In the genomic region with DNA sequence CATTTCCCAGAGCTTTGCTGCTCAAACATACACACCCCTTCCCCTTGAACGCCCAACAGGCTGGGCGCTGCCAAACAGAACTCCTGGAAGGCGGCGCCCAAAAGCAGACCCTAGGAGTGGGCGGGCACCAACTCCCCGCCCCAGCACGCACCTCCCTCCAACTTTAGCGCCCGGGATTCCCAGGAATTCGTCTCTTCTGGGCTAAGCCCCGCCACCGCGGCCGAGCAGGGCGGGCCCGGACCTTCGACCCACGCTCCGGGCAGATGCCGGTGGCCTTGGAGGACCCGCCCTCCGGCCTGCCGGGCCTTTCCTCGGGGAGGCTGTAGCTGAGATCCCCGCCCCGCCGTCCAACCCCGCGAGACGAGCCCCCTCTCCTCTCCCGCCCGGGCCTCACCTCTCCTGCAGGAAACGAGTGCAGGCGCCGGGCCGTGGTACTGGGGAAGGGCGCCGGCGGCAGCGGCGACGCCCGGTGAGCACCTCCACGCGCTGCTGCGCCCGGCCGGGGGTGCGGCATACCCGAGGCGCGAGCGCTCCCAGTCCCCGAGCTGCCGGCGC, we compare ENCODE assay signal across 1 cellular context.
TF ChIP-seq lines count a peak whose summit lies in the region.

No MANE protein-coding gene starts in this region.

TF ChIP-seq in WTC11, 78 proteins besides CTCF, POLR2A, EP300 and RAD21 (continued from another document):
- TF ChIP-seq, protein P1, sequence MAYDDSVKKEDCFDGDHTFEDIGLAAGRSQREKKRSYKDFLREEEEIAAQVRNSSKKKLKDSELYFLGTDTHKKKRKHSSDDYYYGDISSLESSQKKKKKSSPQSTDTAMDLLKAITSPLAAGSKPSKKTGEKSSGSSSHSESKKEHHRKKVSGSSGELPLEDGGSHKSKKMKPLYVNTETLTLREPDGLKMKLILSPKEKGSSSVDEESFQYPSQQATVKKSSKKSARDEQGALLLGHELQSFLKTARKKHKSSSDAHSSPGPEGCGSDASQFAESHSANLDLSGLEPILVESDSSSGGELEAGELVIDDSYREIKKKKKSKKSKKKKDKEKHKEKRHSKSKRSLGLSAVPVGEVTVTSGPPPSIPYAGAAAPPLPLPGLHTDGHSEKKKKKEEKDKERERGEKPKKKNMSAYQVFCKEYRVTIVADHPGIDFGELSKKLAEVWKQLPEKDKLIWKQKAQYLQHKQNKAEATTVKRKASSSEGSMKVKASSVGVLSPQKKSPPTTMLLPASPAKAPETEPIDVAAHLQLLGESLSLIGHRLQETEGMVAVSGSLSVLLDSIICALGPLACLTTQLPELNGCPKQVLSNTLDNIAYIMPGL (CRISPR knock-in tag; IDR thresholded peaks at IDR 0.05) = 0 out of 2 replicates have a peak, but pooled peaks have one; percentile 3
- TF ChIP-seq TEAD1 (CRISPR knock-in tag; IDR thresholded peaks at IDR 0.05) = no peak
- TF ChIP-seq ZNF219 (CRISPR knock-in tag; IDR thresholded peaks at IDR 0.05; ENCODE audit: borderline replicate concordance) = no peak
- TF ChIP-seq ETV6 (CRISPR knock-in tag; IDR thresholded peaks at IDR 0.05) = no peak
- TF ChIP-seq, protein P2, sequence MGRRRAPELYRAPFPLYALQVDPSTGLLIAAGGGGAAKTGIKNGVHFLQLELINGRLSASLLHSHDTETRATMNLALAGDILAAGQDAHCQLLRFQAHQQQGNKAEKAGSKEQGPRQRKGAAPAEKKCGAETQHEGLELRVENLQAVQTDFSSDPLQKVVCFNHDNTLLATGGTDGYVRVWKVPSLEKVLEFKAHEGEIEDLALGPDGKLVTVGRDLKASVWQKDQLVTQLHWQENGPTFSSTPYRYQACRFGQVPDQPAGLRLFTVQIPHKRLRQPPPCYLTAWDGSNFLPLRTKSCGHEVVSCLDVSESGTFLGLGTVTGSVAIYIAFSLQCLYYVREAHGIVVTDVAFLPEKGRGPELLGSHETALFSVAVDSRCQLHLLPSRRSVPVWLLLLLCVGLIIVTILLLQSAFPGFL (CRISPR knock-in tag; IDR thresholded peaks at IDR 0.05; ENCODE audit: borderline replicate concordance) = no peak; the same call in 1 of the 2 replicates
- TF ChIP-seq, protein P3, sequence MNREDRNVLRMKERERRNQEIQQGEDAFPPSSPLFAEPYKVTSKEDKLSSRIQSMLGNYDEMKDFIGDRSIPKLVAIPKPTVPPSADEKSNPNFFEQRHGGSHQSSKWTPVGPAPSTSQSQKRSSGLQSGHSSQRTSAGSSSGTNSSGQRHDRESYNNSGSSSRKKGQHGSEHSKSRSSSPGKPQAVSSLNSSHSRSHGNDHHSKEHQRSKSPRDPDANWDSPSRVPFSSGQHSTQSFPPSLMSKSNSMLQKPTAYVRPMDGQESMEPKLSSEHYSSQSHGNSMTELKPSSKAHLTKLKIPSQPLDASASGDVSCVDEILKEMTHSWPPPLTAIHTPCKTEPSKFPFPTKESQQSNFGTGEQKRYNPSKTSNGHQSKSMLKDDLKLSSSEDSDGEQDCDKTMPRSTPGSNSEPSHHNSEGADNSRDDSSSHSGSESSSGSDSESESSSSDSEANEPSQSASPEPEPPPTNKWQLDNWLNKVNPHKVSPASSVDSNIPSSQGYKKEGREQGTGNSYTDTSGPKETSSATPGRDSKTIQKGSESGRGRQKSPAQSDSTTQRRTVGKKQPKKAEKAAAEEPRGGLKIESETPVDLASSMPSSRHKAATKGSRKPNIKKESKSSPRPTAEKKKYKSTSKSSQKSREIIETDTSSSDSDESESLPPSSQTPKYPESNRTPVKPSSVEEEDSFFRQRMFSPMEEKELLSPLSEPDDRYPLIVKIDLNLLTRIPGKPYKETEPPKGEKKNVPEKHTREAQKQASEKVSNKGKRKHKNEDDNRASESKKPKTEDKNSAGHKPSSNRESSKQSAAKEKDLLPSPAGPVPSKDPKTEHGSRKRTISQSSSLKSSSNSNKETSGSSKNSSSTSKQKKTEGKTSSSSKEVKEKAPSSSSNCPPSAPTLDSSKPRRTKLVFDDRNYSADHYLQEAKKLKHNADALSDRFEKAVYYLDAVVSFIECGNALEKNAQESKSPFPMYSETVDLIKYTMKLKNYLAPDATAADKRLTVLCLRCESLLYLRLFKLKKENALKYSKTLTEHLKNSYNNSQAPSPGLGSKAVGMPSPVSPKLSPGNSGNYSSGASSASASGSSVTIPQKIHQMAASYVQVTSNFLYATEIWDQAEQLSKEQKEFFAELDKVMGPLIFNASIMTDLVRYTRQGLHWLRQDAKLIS (CRISPR knock-in tag; IDR thresholded peaks at IDR 0.05; ENCODE audit: borderline replicate concordance) = peak; percentile 20; the same call in 1 of the 2 replicates
